In genomic region chr18:35172451-35173035, GRCh38 we compare ENCODE assay signal across 19 cellular contexts.
DNase-seq lines count a peak whose midpoint lies in the region; ATAC-seq and TF ChIP-seq lines count a peak whose summit lies in the region.
"Had no signal": no experiment of that assay in that cellular context is flagged by ENCODE, and none has a peak within 500 bp of the region (broad histone marks: within the 10 kb centered on the region; RNA-seq: fewer than 3 reads in every experiment).

No MANE protein-coding gene starts in this region.

- no peak overlapping the region for H3K9ac ChIP-seq in Loucy (ENCODE audit: low read depth, low read length, poor library complexity, severe bottlenecking)

- H4K20me1 ChIP-seq in Loucy (ENCODE audit: insufficient read depth, low read length, poor library complexity, severe bottlenecking) = no peaks in the 10 kb centered on the region

- H3K36me3 Mint-ChIP-seq in WTC11 (peaks cover 14% of the 10 kb centered on the region), naive B cell (peaks cover 0 to 7% of the 10 kb centered on the region in 2 donors)
- H3K36me3 Mint-ChIP-seq: CD8-positive, alpha-beta memory T cell had no signal

- no peaks in the 10 kb centered on the region for H3K27me3 ChIP-seq in Loucy (ENCODE audit: insufficient read depth, low read length, poor library complexity, severe bottlenecking)
- H3K27me3 ChIP-seq: BE2C had no signal

- CTCF ChIA-PET in WTC11 (lab: Charles Lee) = interaction anchor here (0.6 to 2.3 kb wide), 2 partner anchors 29 to 306 kb away, joined by 3 to 7 read pairs; no protein-coding TSS in a partner anchor

- H3K4me1 Mint-ChIP-seq in WTC11 (peaks cover 23% of the 10 kb centered on the region), naive B cell (peaks cover 11 to 27% (median 21%) of the 10 kb centered on the region in 3 donors)

- H3K4me1 ChIP-seq in Loucy (ENCODE audit: insufficient read depth, low read length, poor library complexity, severe bottlenecking) = peaks cover 14% of the 10 kb centered on the region
- H3K4me1 ChIP-seq: BE2C had no signal

- no peaks in the 10 kb centered on the region for H3K36me3 ChIP-seq in Loucy (ENCODE audit: insufficient read depth, low read length)
- H3K36me3 ChIP-seq: BE2C had no signal

- H3K79me2 ChIP-seq in Loucy (ENCODE audit: insufficient read depth, low read length) = no peaks in the 10 kb centered on the region

- peak overlapping the region; percentile 6; the same call in 1 of the 2 replicates for H3K27ac Mint-ChIP-seq in WTC11
- H3K27ac Mint-ChIP-seq in naive B cell = peak overlapping the region in 4 of 6 donors; percentile 24 to 87 (median 36)
- H3K27ac Mint-ChIP-seq: CD8-positive, alpha-beta memory T cell had no signal

- H3K4me3 Mint-ChIP-seq in WTC11 (no peak overlapping the region), naive B cell (no peak overlapping the region)
- H3K4me3 Mint-ChIP-seq: CD8-positive, alpha-beta memory T cell had no signal

- no peak overlapping the region for H3K4me3 ChIP-seq in Loucy (ENCODE audit: low read length, poor library complexity, severe bottlenecking)

- no peaks in the 10 kb centered on the region for H3F3A ChIP-seq in Loucy (ENCODE audit: low read depth)

- ATAC-seq in WTC11 (no peak), naive B cell (ENCODE audit: low read depth in 2 of 2) (no peak), GM18511 (IDR thresholded peaks at IDR 0.05; ENCODE audit: unreplicated experiment) (no peak), GM19463 (IDR thresholded peaks at IDR 0.05; ENCODE audit: unreplicated experiment) (no peak)
- ATAC-seq: HCT116 had no signal

- no peaks in the 10 kb centered on the region for H3K9me2 ChIP-seq in Loucy (replicated peaks; ENCODE audit: low read depth, low read length)

- DNase-seq in DMS53 (lab: John Stamatoyannopoulos, UW) (peak; percentile 38), DMS53 treated with DMSO at 0.1 percent for 48 hours (lab: John Stamatoyannopoulos, UW; ENCODE audit: unreplicated experiment) (no peak), WTC11 (ENCODE audit: low spot score) (no peak), naive B cell (no peak), GM19238 (ENCODE audit: insufficient read length, low spot score) (no peak)
- DNase-seq: 8988T; BE2C; CD8-positive, alpha-beta memory T cell; DMS 273 treated with DMSO at 0.1 percent for 48 hours; MV-4-11; NCI-H1417 treated with DMSO at 0.1 percent for 48 hours; NCI-H526; NK-92 treated with Interleukin-12 subunit alpha and Interleukin-12 subunit beta, amount 100 ng/mL, for 24 hours; RPMI8226; SIG-M5 had no signal

- peaks cover 2% of the 10 kb centered on the region; the same call in 1 of the 2 replicates for H3K27me3 Mint-ChIP-seq in WTC11 (ENCODE audit: low read depth)
- no peaks in the 10 kb centered on the region for H3K27me3 Mint-ChIP-seq in naive B cell

- H2AFZ ChIP-seq in Loucy (ENCODE audit: low read length) = peak overlapping the region; percentile 53; the same call in 1 of the 2 replicates

- POLR2A ChIA-PET in WTC11 (lab: Charles Lee) = no interaction called here

- no peak overlapping the region for H3K4me2 ChIP-seq in Loucy (ENCODE audit: low read depth, low read length, poor library complexity, severe bottlenecking)

- H3K9me3 Mint-ChIP-seq in WTC11 (peaks cover 16% of the 10 kb centered on the region), naive B cell (peaks cover 0 to 8% (median 4%) of the 10 kb centered on the region in 7 donors)

- H3K9me3 ChIP-seq in Loucy (ENCODE audit: insufficient read depth, low read depth, low read length) = no peaks in the 10 kb centered on the region
- H3K9me3 ChIP-seq: BE2C had no signal

- TF ChIP-seq CTCF in Loucy (conservative IDR thresholded peaks at IDR 0.05; ENCODE audit: low read length) (no peak), WTC11 (IDR thresholded peaks at IDR 0.05) (no peak)

TF ChIP-seq in WTC11, 78 proteins besides CTCF, POLR2A, EP300 and RAD21 (continues in another document):
- TF ChIP-seq KAT7 (CRISPR knock-in tag; IDR thresholded peaks at IDR 0.05; ENCODE audit: borderline replicate concordance) (no peak), MYBL2 (CRISPR knock-in tag; IDR thresholded peaks at IDR 0.05) (no peak), AFF4 (CRISPR knock-in tag; IDR thresholded peaks at IDR 0.05; ENCODE audit: borderline replicate concordance) (no peak), PREB (CRISPR knock-in tag; IDR thresholded peaks at IDR 0.05; ENCODE audit: borderline replicate concordance) (no peak), ZNF232 (CRISPR knock-in tag; IDR thresholded peaks at IDR 0.05) (no peak), NR2C2 (CRISPR knock-in tag; IDR thresholded peaks at IDR 0.05) (no peak), ZNF263 (CRISPR knock-in tag; IDR thresholded peaks at IDR 0.05; ENCODE audit: low read depth) (no peak), MXD4 (CRISPR knock-in tag; IDR thresholded peaks at IDR 0.05; ENCODE audit: borderline replicate concordance) (no peak), PRRX2 (CRISPR knock-in tag; IDR thresholded peaks at IDR 0.05) (no peak), ZBTB43 (CRISPR knock-in tag; IDR thresholded peaks at IDR 0.05) (no peak), ZNF512 (CRISPR knock-in tag; IDR thresholded peaks at IDR 0.05; ENCODE audit: borderline replicate concordance) (no peak), ETV6 (CRISPR knock-in tag; IDR thresholded peaks at IDR 0.05) (no peak), FOXJ3 (CRISPR knock-in tag; IDR thresholded peaks at IDR 0.05; ENCODE audit: borderline replicate concordance) (no peak), RELA (CRISPR knock-in tag; IDR thresholded peaks at IDR 0.05; ENCODE audit: borderline replicate concordance) (no peak), CREM (CRISPR knock-in tag; IDR thresholded peaks at IDR 0.05) (no peak), ATF3 (CRISPR knock-in tag; conservative IDR thresholded peaks at IDR 0.05) (no peak), NR3C1 (CRISPR knock-in tag; conservative IDR thresholded peaks at IDR 0.05; ENCODE audit: low read depth) (no peak)
